ENCODE assay signal across 19 cellular contexts in genomic region chr5:135019314-135019713, GRCh38. TPM values are rescaled to one million over a fixed set of nuclear protein-coding genes. Genes with fewer than 3 reads are reported as not detected.
A peak's percentile ranks its signal among the peaks of the same experiment; 100 is the strongest.
DNase-seq lines count a peak whose midpoint lies in the region; ATAC-seq and TF ChIP-seq lines count a peak whose summit lies in the region.
"Had no signal": no experiment of that assay in that cellular context is flagged by ENCODE, and none has a peak within 500 bp of the region (broad histone marks: within the 10 kb centered on the region; RNA-seq: fewer than 3 reads in every experiment).

No MANE protein-coding gene starts in this region.

- peak; percentile 58 for TF ChIP-seq CTCF in OCI-LY1 (IDR thresholded peaks at IDR 0.05; ENCODE audit: low read length)
- TF ChIP-seq CTCF in fibroblast of villous mesenchyme (IDR thresholded peaks at IDR 0.05; ENCODE audit: insufficient read depth, low read depth, low read length): peak; percentile 21
- TF ChIP-seq CTCF in suprapubic skin (IDR thresholded peaks at IDR 0.05): no peak

- H3K27ac ChIP-seq in OCI-LY1 (ENCODE audit: low read depth, low read length, poor library complexity, severe bottlenecking) (no peak overlapping the region), suprapubic skin (no peak overlapping the region)
- H3K27ac ChIP-seq: breast epithelium, dorsolateral prefrontal cortex, left ventricle myocardium inferior, transverse colon had no signal

- H3K4me3 ChIP-seq in OCI-LY1 (ENCODE audit: low read depth, low read length, poor library complexity, severe bottlenecking) (no peak overlapping the region), fibroblast of villous mesenchyme (ENCODE audit: low read depth, low read length) (no peak overlapping the region), suprapubic skin (no peak overlapping the region)
- H3K4me3 ChIP-seq: breast epithelium, dorsolateral prefrontal cortex, left ventricle myocardium inferior, transverse colon had no signal

- H3K36me3 ChIP-seq in OCI-LY1 (ENCODE audit: insufficient read depth, low read length) (no peaks in the 10 kb centered on the region), suprapubic skin (no peaks in the 10 kb centered on the region)
- H3K36me3 ChIP-seq: breast epithelium, left ventricle myocardium inferior, transverse colon had no signal

- no peak overlapping the region for H3K4me2 ChIP-seq in OCI-LY1 (ENCODE audit: low read length)

- ATAC-seq in GM21390 (IDR thresholded peaks at IDR 0.05; ENCODE audit: unreplicated experiment) (no peak), HG03442 (IDR thresholded peaks at IDR 0.05; ENCODE audit: unreplicated experiment) (no peak)
- ATAC-seq: stimulated activated naive B cell treated with anti-CD40 and anti-IgM and Interleukin-4, amounts not matched to agents 10 μg/mL and 1 μg/mL and 100 μg/mL, for 72 hours; T-cell had no signal

- no peaks in the 10 kb centered on the region for H3K27me3 ChIP-seq in OCI-LY1 (ENCODE audit: insufficient read depth, low read length)
- H3K27me3 ChIP-seq in suprapubic skin: peaks cover 5% of the 10 kb centered on the region
- H3K27me3 ChIP-seq: breast epithelium, dorsolateral prefrontal cortex, transverse colon had no signal

- no peak overlapping the region for H3K9ac ChIP-seq in OCI-LY1 (ENCODE audit: low read length)

- H3K9me3 ChIP-seq in OCI-LY1 (ENCODE audit: low read length) (no peaks in the 10 kb centered on the region), suprapubic skin (no peaks in the 10 kb centered on the region)
- H3K9me3 ChIP-seq: breast epithelium, left ventricle myocardium inferior, transverse colon had no signal

- H3K4me1 ChIP-seq in OCI-LY1 (ENCODE audit: insufficient read depth, low read length, severe bottlenecking): no peaks in the 10 kb centered on the region
- H3K4me1 ChIP-seq in suprapubic skin: peaks cover 6% of the 10 kb centered on the region

- H3K9me2 ChIP-seq in OCI-LY1 (ENCODE audit: low read depth, low read length): no peaks in the 10 kb centered on the region

- H2AFZ ChIP-seq in OCI-LY1 (ENCODE audit: low read length): no peak overlapping the region

- 90% methylated on average over 5 of the region's 5 CpGs for WGBS in suprapubic skin

- TF ChIP-seq EP300 in suprapubic skin (IDR thresholded peaks at IDR 0.05): no peak

- H4K20me1 ChIP-seq in OCI-LY1 (ENCODE audit: insufficient read depth, low read length): no peaks in the 10 kb centered on the region

- H3F3A ChIP-seq in OCI-LY1 (ENCODE audit: insufficient read depth, low read length): no peaks in the 10 kb centered on the region

- TF ChIP-seq POLR2A in suprapubic skin (IDR thresholded peaks at IDR 0.05): no peak

- peak; percentile 54 for DNase-seq in activated effector memory CD4-positive, alpha-beta T cell treated with anti-CD3 and anti-CD28 coated beads, Interleukin-2, amount 50 U/mL, for 16 hours
- no peak for DNase-seq in activated effector memory CD4-positive, alpha-beta T cell treated with Interleukin-2 at 50 U/mL for 16 hours
- peak; percentile 7 for DNase-seq in fibroblast of villous mesenchyme (ENCODE audit: low read depth)
- peak; percentile 32 to 41 for DNase-seq in suprapubic skin (ENCODE audit: low spot score in 2 of 2)
- no peak for DNase-seq in DMS53 treated with DMSO at 0.1 percent for 48 hours (lab: John Stamatoyannopoulos, UW; ENCODE audit: unreplicated experiment)
- DNase-seq: activated CD4-positive, alpha-beta memory T cell treated with anti-CD3 and anti-CD28 coated beads for 36 hours; C1 segment of cervical spinal cord; left ventricle myocardium inferior; NCI-H2171; NCI-H774; stimulated activated naive B cell treated with anti-CD40 and anti-IgM and Interleukin-4, amounts not matched to agents 10 μg/mL and 1 μg/mL and 100 μg/mL, for 72 hours; transverse colon had no signal

- no peaks in the 10 kb centered on the region for H3K79me2 ChIP-seq in OCI-LY1 (ENCODE audit: insufficient read depth, low read length)

RNA-seq across cellular contexts. Expression of gene PITX1, which starts 14.7 kb away (rescaled TPM):
- 19.9 and 66.7 TPM in 2 replicates for total RNA-seq in fibroblast of villous mesenchyme
- total RNA-seq in suprapubic skin: 1 to 10 TPM in 3 of 4 donors, under 1 TPM in 1; 0.64 to 2.4 (median 1.4) TPM
- total RNA-seq: glomerular endothelial cell, left ventricle myocardium inferior had no signal

RNA-seq across cellular contexts. Expression of gene CATSPER3, which starts 51.6 kb away (rescaled TPM):
- total RNA-seq in fibroblast of villous mesenchyme: under 0.01 TPM in 1 of 2 replicates, not detected in the other
- under 1 TPM in 1 of 4 donors, not detected in 3; 0.34 TPM for total RNA-seq in suprapubic skin
- total RNA-seq: glomerular endothelial cell had no signal

Comparison
In these comparisons a context has a peak if more than half of its experiments do, and no peak if none do; other contexts are left out.
1. DNase-seq: peak in activated effector memory CD4-positive, alpha-beta T cell treated with anti-CD3 and anti-CD28 coated beads, Interleukin-2, amount 50 U/mL, for 16 hours (single experiment), fibroblast of villous mesenchyme (single experiment) and suprapubic skin (2 of 2); none in activated effector memory CD4-positive, alpha-beta T cell treated with Interleukin-2 at 50 U/mL for 16 hours (single experiment) and DMS53 treated with DMSO at 0.1 percent for 48 hours (single experiment).
2. CTCF ChIP-seq: peak in OCI-LY1 (single experiment) and fibroblast of villous mesenchyme (single experiment); none in suprapubic skin (0 of 2).